24 cellular contexts compared by ENCODE assay signal in genomic region chr12:66137937-66138336, GRCh38.
"Had no signal": no experiment of that assay in that cellular context is flagged by ENCODE, and none has a peak within 500 bp of the region (broad histone marks: within the 10 kb centered on the region; RNA-seq: fewer than 3 reads in every experiment).

No MANE protein-coding gene starts in this region.

- H3K27me3 Mint-ChIP-seq: activated naive CD4-positive, alpha-beta T cell treated with anti-CD3 and anti-CD28 coated beads, Interleukin-2, amount 10 ng/mL, durations not matched to agents 7 days and 5 days; natural killer cell treated with Interleukin-12 subunit alpha and Interleukin-12 subunit beta and Interleukin-15 and Interleukin-18, amount 100 ng/mL, for 72 hours; stimulated activated memory B cell treated with anti-CD40 and anti-IgM and Interleukin-4, amounts not matched to agents 10 μg/mL and 1 μg/mL and 100 μg/mL, for 72 hours had no signal

- DNase-seq: activated CD4-positive, alpha-beta T cell treated with anti-CD3 and anti-CD28 coated beads for 4 hours; activated CD4-positive, alpha-beta T cell treated with anti-CD3 and anti-CD28 coated beads, Interleukin-2, amount 50 U/mL, for 48 hours; activated CD4-positive, CD25-positive, alpha-beta regulatory T cell; activated CD8-positive, alpha-beta memory T cell treated with anti-CD3 and anti-CD28 coated beads for 24 hours; activated effector memory CD4-positive, alpha-beta T cell treated with anti-CD3 and anti-CD28 coated beads, Interleukin-2, amount 50 U/mL, for 16 hours; activated naive CD4-positive, alpha-beta T cell treated with anti-CD3 and anti-CD28 coated beads, Interleukin-2, amount 10 ng/mL, durations not matched to agents 7 days and 5 days; activated T-cell treated with anti-CD3 and anti-CD28 coated beads, Interleukin-2, amount 50 U/mL, for 1 hour; amniotic stem cell; central memory CD4-positive, alpha-beta T cell; endodermal cell; left ventricle myocardium inferior; mucosa of descending colon; stimulated activated CD4-positive, alpha-beta T cell treated with anti-CD3 and anti-CD28 coated beads, Interleukin-1b, Interleukin-23, amount 100 ng/mL, for 48 hours; stimulated activated CD4-positive, alpha-beta T cell treated with anti-CD3 and anti-CD28 coated beads, Interleukin-4, amount 100 ng/mL, for 4 hours; stimulated activated CD8-positive, alpha-beta memory T cell treated with anti-CD3 and anti-CD28 coated beads, Interleukin-4, amount 100 ng/mL, for 48 hours had no signal

- H3K4me2 ChIP-seq: smooth muscle cell had no signal

- H3K27ac ChIP-seq: right atrium auricular region, suprapubic skin, tibial nerve had no signal

- H3K27ac Mint-ChIP-seq: activated naive CD4-positive, alpha-beta T cell treated with anti-CD3 and anti-CD28 coated beads, Interleukin-2, amount 10 ng/mL, durations not matched to agents 7 days and 5 days; activated T-helper 1 cell treated with anti-CD3 and anti-CD28 coated beads, Interleukin-12 subunit alpha, Interleukin-12 subunit beta, Interleukin-2, Interleukin-4 antibody, amounts not matched to agents 30 ng/mL and 10 ng/mL and 1 ng/mL, durations not matched to agents 14 hours and 24 hours and 36 hours; endodermal cell; natural killer cell treated with Interleukin-12 subunit alpha and Interleukin-12 subunit beta and Interleukin-15 and Interleukin-18, amount 100 ng/mL, for 72 hours; stimulated activated memory B cell treated with anti-CD40 and anti-IgM and Interleukin-4, amounts not matched to agents 10 μg/mL and 1 μg/mL and 100 μg/mL, for 72 hours; T-helper 2 cell treated with Interferon-gamma antibody and Interleukin-4, amounts not matched to agents 5 μg/mL and 100 μg/mL, for 36 hours had no signal

- H3K4me3 Mint-ChIP-seq: activated naive CD4-positive, alpha-beta T cell treated with anti-CD3 and anti-CD28 coated beads, Interleukin-2, amount 10 ng/mL, durations not matched to agents 7 days and 5 days; activated T-helper 1 cell treated with anti-CD3 and anti-CD28 coated beads, Interleukin-12 subunit alpha, Interleukin-12 subunit beta, Interleukin-2, Interleukin-4 antibody, amounts not matched to agents 30 ng/mL and 10 ng/mL and 1 ng/mL, durations not matched to agents 14 hours and 24 hours and 36 hours; endodermal cell; natural killer cell treated with Interleukin-12 subunit alpha and Interleukin-12 subunit beta and Interleukin-15 and Interleukin-18, amount 100 ng/mL, for 72 hours; stimulated activated memory B cell treated with anti-CD40 and anti-IgM and Interleukin-4, amounts not matched to agents 10 μg/mL and 1 μg/mL and 100 μg/mL, for 72 hours; T-helper 2 cell treated with Interferon-gamma antibody and Interleukin-4, amounts not matched to agents 5 μg/mL and 100 μg/mL, for 36 hours had no signal

- H3K27me3 ChIP-seq: right atrium auricular region, suprapubic skin, tibial nerve had no signal

- H3K4me1 Mint-ChIP-seq: endodermal cell; stimulated activated memory B cell treated with anti-CD40 and anti-IgM and Interleukin-4, amounts not matched to agents 10 μg/mL and 1 μg/mL and 100 μg/mL, for 72 hours had no signal

- H3K4me1 ChIP-seq: suprapubic skin, tibial nerve had no signal

- ATAC-seq: mucosa of descending colon; natural killer cell treated with Interleukin-12 subunit alpha and Interleukin-12 subunit beta and Interleukin-15 and Interleukin-18, amount 100 ng/mL, for 72 hours; stimulated activated memory B cell treated with anti-CD40 and anti-IgM and Interleukin-4, amounts not matched to agents 10 μg/mL and 1 μg/mL and 100 μg/mL, for 72 hours had no signal

- H3K4me3 ChIP-seq: left ventricle myocardium inferior, lung, mucosa of descending colon, right atrium auricular region, smooth muscle cell, suprapubic skin, tibial nerve had no signal
